13 cellular contexts compared by ENCODE assay signal in genomic region chr7:7682856-7683255, GRCh38. TPM values are rescaled to one million over a fixed set of nuclear protein-coding genes. Genes with fewer than 3 reads are reported as not detected.
DNase-seq lines count a peak whose midpoint lies in the region; ATAC-seq and TF ChIP-seq lines count a peak whose summit lies in the region.
"Had no signal": no experiment of that assay in that cellular context is flagged by ENCODE, and none has a peak within 500 bp of the region (broad histone marks: within the 10 kb centered on the region; RNA-seq: fewer than 3 reads in every experiment).

No MANE protein-coding gene starts in this region.

- H2AFZ ChIP-seq in DND-41 (ENCODE audit: low read depth, low read length) (no peak overlapping the region), KMS-11 (ENCODE audit: low read depth) (peak overlapping the region; percentile 52)

- H3K9ac ChIP-seq in DND-41 (ENCODE audit: low read depth, low read length): no peak overlapping the region
- H3K9ac ChIP-seq in KMS-11: peak overlapping the region; percentile 5; the same call in 1 of the 2 replicates
- peak overlapping the region; percentile 2 for H3K9ac ChIP-seq in endocrine pancreas (ENCODE audit: control insufficient read depth, insufficient read depth, low read length)

- H3K27me3 ChIP-seq in DND-41 (ENCODE audit: insufficient read depth, low read length, poor library complexity): no peaks in the 10 kb centered on the region
- no peaks in the 10 kb centered on the region for H3K27me3 ChIP-seq in KMS-11 (ENCODE audit: insufficient read depth, low read depth)
- no peaks in the 10 kb centered on the region for H3K27me3 ChIP-seq in endocrine pancreas (ENCODE audit: control insufficient read depth, insufficient read depth, low read length)
- no peaks in the 10 kb centered on the region for H3K27me3 ChIP-seq in psoas muscle (ENCODE audit: insufficient read depth in 3 of 3, low read length in 2 of 3)
- no peaks in the 10 kb centered on the region for H3K27me3 ChIP-seq in upper lobe of left lung
- no peaks in the 10 kb centered on the region for H3K27me3 ChIP-seq in BE2C
- H3K27me3 ChIP-seq: heart right ventricle, neutrophil had no signal

- intact Hi-C loops in psoas muscle (cut with DNase I): loop anchor here (5.0 to 10.0 kb wide), 5 partner anchors 34 to 534 kb away; partner anchors contain the start of genes GLCCI1 (in 1 of the 2) and RPA3 (in 1 of the 2)

- ATAC-seq in DND-41 (ENCODE audit: insufficient read depth, low read depth): no peak
- no peak for ATAC-seq in psoas muscle
- no peak for ATAC-seq in upper lobe of left lung (ENCODE audit: low FRiP score in 2 of 2)
- ATAC-seq: right cardiac atrium had no signal

- H4K20me1 ChIP-seq in DND-41 (ENCODE audit: insufficient read depth, low read length) (no peaks in the 10 kb centered on the region), KMS-11 (ENCODE audit: insufficient read depth) (no peaks in the 10 kb centered on the region)

- H3K4me2 ChIP-seq in DND-41 (ENCODE audit: insufficient read depth, low read length) (no peak overlapping the region), KMS-11 (peak overlapping the region; percentile 73)

- no peak overlapping the region for H3K4me3 ChIP-seq in DND-41 (ENCODE audit: low read depth in 1 of 2, low read length in 2 of 2)
- no peak overlapping the region for H3K4me3 ChIP-seq in KMS-11 (IDR thresholded peaks at IDR 0.05; ENCODE audit: insufficient read depth, low read depth, low read length)
- H3K4me3 ChIP-seq in endocrine pancreas (ENCODE audit: control insufficient read depth, insufficient read depth, low read length): peak overlapping the region; percentile 67
- H3K4me3 ChIP-seq in psoas muscle: peak overlapping the region; percentile 27
- H3K4me3 ChIP-seq in upper lobe of left lung: no peak overlapping the region
- no peak overlapping the region for H3K4me3 ChIP-seq in BE2C (ENCODE audit: low read depth, low read length)

- TF ChIP-seq EP300 in upper lobe of left lung (IDR thresholded peaks at IDR 0.05): no peak

- peaks cover 3% of the 10 kb centered on the region; the same call in 1 of the 2 replicates for H3K36me3 ChIP-seq in DND-41 (ENCODE audit: insufficient read depth, low read length)
- H3K36me3 ChIP-seq in KMS-11 (ENCODE audit: insufficient read depth): no peaks in the 10 kb centered on the region
- no peaks in the 10 kb centered on the region for H3K36me3 ChIP-seq in endocrine pancreas (ENCODE audit: control insufficient read depth, insufficient read depth, low read length)
- H3K36me3 ChIP-seq in psoas muscle (ENCODE audit: insufficient read depth in 1 of 2, low read depth in 1 of 2): no peaks in the 10 kb centered on the region
- no peaks in the 10 kb centered on the region for H3K36me3 ChIP-seq in upper lobe of left lung
- H3K36me3 ChIP-seq in BE2C: no peaks in the 10 kb centered on the region
- H3K36me3 ChIP-seq: neutrophil had no signal

- no peak for TF ChIP-seq CTCF in DND-41 (IDR thresholded peaks at IDR 0.05; ENCODE audit: borderline replicate concordance, extremely low read depth, low read length, poor library complexity, severe bottlenecking)
- TF ChIP-seq CTCF in KMS-11 (conservative IDR thresholded peaks at IDR 0.05; ENCODE audit: low read depth, low read length): no peak
- TF ChIP-seq CTCF in psoas muscle (IDR thresholded peaks at IDR 0.05): no peak
- no peak for TF ChIP-seq CTCF in upper lobe of left lung (IDR thresholded peaks at IDR 0.05)
- TF ChIP-seq CTCF in BE2C (IDR thresholded peaks at IDR 0.05; ENCODE audit: low read depth, low read length): no peak

- no peaks in the 10 kb centered on the region for H3K9me3 ChIP-seq in DND-41 (ENCODE audit: insufficient read depth, low read length, severe bottlenecking)
- no peaks in the 10 kb centered on the region for H3K9me3 ChIP-seq in endocrine pancreas (ENCODE audit: control insufficient read depth, low read length)
- peaks cover 2% of the 10 kb centered on the region for H3K9me3 ChIP-seq in psoas muscle
- no peaks in the 10 kb centered on the region for H3K9me3 ChIP-seq in upper lobe of left lung
- H3K9me3 ChIP-seq in BE2C: no peaks in the 10 kb centered on the region
- H3K9me3 ChIP-seq: neutrophil had no signal

- 0 out of 2 replicates have a peak overlapping the region, but pooled peaks have one; percentile 25 for H3K27ac ChIP-seq in DND-41 (ENCODE audit: low read length)
- peak overlapping the region; percentile 69 for H3K27ac ChIP-seq in KMS-11
- no peak overlapping the region for H3K27ac ChIP-seq in psoas muscle
- H3K27ac ChIP-seq in upper lobe of left lung: no peak overlapping the region
- H3K27ac ChIP-seq: neutrophil had no signal

- TF ChIP-seq POLR2A in upper lobe of left lung (IDR thresholded peaks at IDR 0.05): no peak

- H3K4me1 ChIP-seq in DND-41 (ENCODE audit: insufficient read depth, low read length) (peaks cover 20% of the 10 kb centered on the region), KMS-11 (ENCODE audit: low read depth, poor library complexity, severe bottlenecking) (peaks cover 37% of the 10 kb centered on the region), endocrine pancreas (ENCODE audit: control insufficient read depth, insufficient read depth, low read length) (peaks cover 14% of the 10 kb centered on the region), psoas muscle (peaks cover 23% of the 10 kb centered on the region), upper lobe of left lung (peaks cover 15 to 28% (median 23%) of the 10 kb centered on the region in 4 donors), BE2C (peaks cover 5% of the 10 kb centered on the region)

- WGBS in psoas muscle, 3 donors: 20 to 35% (median 30%) methylated on average over 5 of the region's 5 CpGs
- 48 to 58% methylated on average over 5 of the region's 5 CpGs for WGBS in upper lobe of left lung, 2 donors

- no peaks in the 10 kb centered on the region for H3K79me2 ChIP-seq in DND-41 (ENCODE audit: insufficient read depth, low read length)
- H3K79me2 ChIP-seq in KMS-11 (ENCODE audit: insufficient read depth, low read depth): no peaks in the 10 kb centered on the region

- no peak for DNase-seq in DND-41
- DNase-seq in psoas muscle: no peak
- no peak for DNase-seq in upper lobe of left lung
- no peak for DNase-seq in BE2C
- DNase-seq in activated CD4-positive, CD25-positive, alpha-beta regulatory T cell treated with anti-CD3 and anti-CD28 coated beads, Interleukin-2, amount 50 U/mL, for 72 hours: no peak
- DNase-seq: heart right ventricle, NCI-H345, right cardiac atrium, SHP77, T-helper 1 cell had no signal

RNA-seq across cellular contexts. Expression of gene RPA3, which starts 35.6 kb away (rescaled TPM):
- total RNA-seq in psoas muscle: 10 to 100 TPM; 13.1 to 18.9 (median 14.5) TPM
- 10 to 100 TPM; 10.8 to 24.8 (median 13.3) TPM for polyA plus RNA-seq in psoas muscle
- total RNA-seq in upper lobe of left lung: 10 to 100 TPM in 5 of 6 donors, 1 to 10 TPM in 1; 6.3 to 31.1 (median 19.5) TPM
- 38.3 TPM for polyA plus RNA-seq in BE2C (2012; ENCODE audit: insufficient read depth, insufficient read length, low read depth)

RNA-seq across cellular contexts. Expression of gene UMAD1, which starts 42.3 kb away (rescaled TPM):
- 10 to 100 TPM; 10.1 to 18.3 (median 14.1) TPM for total RNA-seq in psoas muscle
- 10 to 100 TPM in 1 of 3 donors, 1 to 10 TPM in 2; 6.2 to 19.1 (median 9.4) TPM for polyA plus RNA-seq in psoas muscle
- total RNA-seq in upper lobe of left lung: 10 to 100 TPM in 5 of 6 donors, 1 to 10 TPM in 1; 8.4 to 29.7 (median 13.3) TPM
- 6.2 TPM for polyA plus RNA-seq in BE2C (2012; ENCODE audit: insufficient read depth, insufficient read length, low read depth)

Comparison
In these comparisons a context has a peak if more than half of its experiments do, and no peak if none do; other contexts are left out.
1. H3K27ac ChIP-seq: peak in DND-41 (single experiment) and KMS-11 (single experiment); none in psoas muscle (single experiment) and upper lobe of left lung (0 of 4).
2. H3K4me3 ChIP-seq: peak in endocrine pancreas (single experiment) and psoas muscle (single experiment); none in DND-41 (0 of 2), KMS-11 (single experiment), upper lobe of left lung (0 of 4) and BE2C (single experiment).